ENCODE assay signal across 8 cellular contexts in genomic region chr10:121597504-121598241, GRCh38. TPM values are rescaled to one million over a fixed set of nuclear protein-coding genes. Genes with fewer than 3 reads are reported as not detected.
DNase-seq lines count a peak whose midpoint lies in the region; ATAC-seq lines count a peak whose summit lies in the region.

No MANE protein-coding gene starts in this region.

- no peak for DNase-seq in T-helper 17 cell
- DNase-seq in iPS DF 6.9 (ENCODE audit: low read depth, low spot score) = no peak
- no peak for DNase-seq in skeletal muscle cell (ENCODE audit: low read depth)
- no peak for DNase-seq in SIG-M5 treated with dmso at 0.1 percent for 504 hours (lab: John Stamatoyannopoulos, UW; ENCODE audit: unreplicated experiment)
- no peak for DNase-seq in NCI-H128 (lab: John Stamatoyannopoulos, UW; ENCODE audit: unreplicated experiment)
- DNase-seq in posterior vena cava (ENCODE audit: low spot score) = no peak

- H3K27ac ChIP-seq in iPS DF 6.9 (ENCODE audit: low read length) = no peak overlapping the region

- no peaks in the 10 kb centered on the region for H3K9me3 ChIP-seq in T-helper 17 cell (ENCODE audit: control insufficient read depth, low read length, poor library complexity, severe bottlenecking)
- H3K9me3 ChIP-seq in iPS DF 6.9 (ENCODE audit: control insufficient read depth, insufficient read depth, low read length) = no peaks in the 10 kb centered on the region

- intact Hi-C loops in posterior vena cava (cut with DNase I) = loop anchor here in 1 of 2 donors (10.0 kb wide), 1 partner anchor 143 kb away; no protein-coding TSS in a partner anchor

- H3K4me3 ChIP-seq in iPS DF 6.9 (ENCODE audit: low read length) = peak overlapping the region; percentile 90
- H3K4me3 ChIP-seq in skeletal muscle cell (ENCODE audit: low read depth, low read length) = peak overlapping the region; percentile 36

- WGBS in iPS DF 6.9 (ENCODE audit: insufficient coverage, insufficient read length) = no CpG with 5 or more reads among the region's 75 CpGs

- peaks cover 8% of the 10 kb centered on the region; the same call in 1 of the 2 replicates for H3K4me1 ChIP-seq in iPS DF 6.9 (ENCODE audit: control insufficient read depth, insufficient read depth, low read length)

- no peaks in the 10 kb centered on the region for H3K27me3 ChIP-seq in iPS DF 6.9 (ENCODE audit: control insufficient read depth, insufficient read depth, low read length)

- H3K4me1 Mint-ChIP-seq in T-helper 17 cell = peaks cover 5% of the 10 kb centered on the region

- H3K36me3 Mint-ChIP-seq in T-helper 17 cell (ENCODE audit: low read depth) = no peaks in the 10 kb centered on the region

- H3K27ac Mint-ChIP-seq in T-helper 17 cell = no peak overlapping the region

- H3K4me3 Mint-ChIP-seq in T-helper 17 cell = peak overlapping the region; percentile 50

- peaks cover 60% of the 10 kb centered on the region for H3K27me3 Mint-ChIP-seq in T-helper 17 cell

- H3K36me3 ChIP-seq in iPS DF 6.9 (ENCODE audit: control insufficient read depth, insufficient read depth, low read length) = peaks cover under 1% of the 10 kb centered on the region; the same call in 1 of the 2 replicates

- ATAC-seq in GM19395 (IDR thresholded peaks at IDR 0.05; ENCODE audit: unreplicated experiment) (peak; percentile 14), T-helper 17 cell (no peak), HG02870 (IDR thresholded peaks at IDR 0.05; ENCODE audit: unreplicated experiment) (no peak)

RNA-seq across cellular contexts. Expression of gene FGFR2, which starts 0.6 kb away (rescaled TPM):
- under 1 TPM; 0.31 to 0.82 TPM for total RNA-seq in T-helper 17 cell
- 10 to 100 TPM; 16.4 to 17.7 TPM for total RNA-seq in posterior vena cava

Comparison
In these comparisons a context has a peak if more than half of its experiments do, and no peak if none do; other contexts are left out.
1. RNA of gene FGFR2, which starts 0.6 kb away (total RNA-seq): 16.4 to 17.7 TPM in posterior vena cava; 0.31 to 0.82 TPM in T-helper 17 cell; every median in the first group is over 4 times any median in the second.